Comparison of ENCODE assay signal across 9 cellular contexts in genomic region chr6:52724406-52725121, GRCh38. TPM values are rescaled to one million over a fixed set of nuclear protein-coding genes. Genes with fewer than 3 reads are reported as not detected.
DNase-seq lines count a peak whose midpoint lies in the region; ATAC-seq lines count a peak whose summit lies in the region.
"Had no signal": no experiment of that assay in that cellular context is flagged by ENCODE, and none has a peak within 500 bp of the region (broad histone marks: within the 10 kb centered on the region; RNA-seq: fewer than 3 reads in every experiment).

No MANE protein-coding gene starts in this region.

- H3K27ac ChIP-seq in duodenal mucosa (ENCODE audit: low read depth, low read length) = peak overlapping the region; percentile 67
- H3K27ac ChIP-seq in mesenchymal stem cell (ENCODE audit: low read length, poor library complexity, severe bottlenecking) = no peak overlapping the region

- no peak overlapping the region for H2BK12ac ChIP-seq in mesenchymal stem cell (ENCODE audit: low read length in 2 of 2)

- no peak overlapping the region for H2BK15ac ChIP-seq in mesenchymal stem cell (ENCODE audit: low read depth, poor library complexity, severe bottlenecking)

- H3K9ac ChIP-seq in duodenal mucosa (ENCODE audit: low read depth in 1 of 2, low read length in 2 of 2) (no peak overlapping the region), mesenchymal stem cell (ENCODE audit: low read length) (no peak overlapping the region)

- H3K9me3 ChIP-seq in duodenal mucosa (ENCODE audit: control insufficient read depth in 1 of 2, low read length in 2 of 2) (no peaks in the 10 kb centered on the region), mesenchymal stem cell (ENCODE audit: control insufficient read depth, low read length) (no peaks in the 10 kb centered on the region)

- no peak overlapping the region for H3K14ac ChIP-seq in mesenchymal stem cell (ENCODE audit: low read length in 2 of 2)

- H3K4me2 ChIP-seq in mesenchymal stem cell (ENCODE audit: low read length, poor library complexity, severe bottlenecking) = no peak overlapping the region

- H4K91ac ChIP-seq in mesenchymal stem cell (ENCODE audit: low read length) = no peak overlapping the region

- H3K4ac ChIP-seq in mesenchymal stem cell (ENCODE audit: low read depth in 1 of 2, low read length in 2 of 2) = no peak overlapping the region

- H3K79me1 ChIP-seq in mesenchymal stem cell (replicated peaks; ENCODE audit: low read length, poor library complexity, severe bottlenecking) = no peaks in the 10 kb centered on the region

- 81% methylated on average over 13 of the region's 13 CpGs for WGBS in mesenchymal stem cell

- no peak overlapping the region for H2BK120ac ChIP-seq in mesenchymal stem cell (ENCODE audit: low read depth, low read length)

- no peak overlapping the region for H2BK5ac ChIP-seq in mesenchymal stem cell (ENCODE audit: low read depth, low read length, poor library complexity, severe bottlenecking)

- H3K23ac ChIP-seq in mesenchymal stem cell (ENCODE audit: low read length in 2 of 2) = no peak overlapping the region

- no peaks in the 10 kb centered on the region for H3K36me3 ChIP-seq in duodenal mucosa (ENCODE audit: control insufficient read depth in 1 of 2, insufficient read depth in 2 of 2, low read length in 2 of 2)
- no peaks in the 10 kb centered on the region for H3K36me3 ChIP-seq in mesenchymal stem cell (ENCODE audit: control insufficient read depth in 1 of 2, insufficient read depth in 2 of 2, low read depth in 1 of 2, low read length in 2 of 2)

- DNase-seq in CD1c-positive myeloid dendritic cell (ENCODE audit: extremely low spot score) (peak; percentile 77), NCI-H460 (ENCODE audit: extremely low read depth, low read depth) (peak; percentile 51), mesenchymal stem cell (peak; percentile 69)
- peak; percentile 16 to 27 for DNase-seq in activated CD4-positive, alpha-beta T cell treated with anti-CD3 and anti-CD28 coated beads for 4 hours
- peak; percentile 32 for DNase-seq in stimulated activated CD8-positive, alpha-beta memory T cell treated with anti-CD3 and anti-CD28 coated beads, Interleukin-7, amount 100 ng/mL, for 24 hours (ENCODE audit: low read depth)

- peak; percentile 95 for ATAC-seq in GM19043 (IDR thresholded peaks at IDR 0.05; ENCODE audit: low read depth, unreplicated experiment)
- peak; percentile 99 for ATAC-seq in HG03159 (IDR thresholded peaks at IDR 0.05; ENCODE audit: unreplicated experiment)

- H2AFZ ChIP-seq in mesenchymal stem cell (ENCODE audit: low read depth, low read length) = no peak overlapping the region

- H3K27me3 ChIP-seq in duodenal mucosa (ENCODE audit: control insufficient read depth in 1 of 2, insufficient read depth in 2 of 2, low read length in 2 of 2) (no peaks in the 10 kb centered on the region), mesenchymal stem cell (ENCODE audit: control insufficient read depth in 1 of 2, insufficient read depth in 1 of 2, low read length in 2 of 2) (no peaks in the 10 kb centered on the region)

- H2AK5ac ChIP-seq in mesenchymal stem cell (ENCODE audit: low read length, severe bottlenecking) = no peak overlapping the region

- H4K8ac ChIP-seq in mesenchymal stem cell (ENCODE audit: low read length) = no peak overlapping the region

- H3K4me3 ChIP-seq in duodenal mucosa (ENCODE audit: low read depth in 1 of 2, low read length in 2 of 2) (peak overlapping the region in 1 of 2 donors; percentile 16), mesenchymal stem cell (ENCODE audit: insufficient read depth in 1 of 2, low read depth in 1 of 2, low read length in 2 of 2) (no peak overlapping the region)

- H3K4me1 ChIP-seq in duodenal mucosa (ENCODE audit: control insufficient read depth in 1 of 2, insufficient read depth in 2 of 2, low read length in 2 of 2) (peaks cover 18 to 20% of the 10 kb centered on the region in 2 donors), mesenchymal stem cell (ENCODE audit: control insufficient read depth, insufficient read depth, low read depth, low read length) (no peaks in the 10 kb centered on the region)

- H3K18ac ChIP-seq in mesenchymal stem cell (ENCODE audit: low read depth in 1 of 2, low read length in 2 of 2) = no peak overlapping the region

RNA-seq across cellular contexts. Expression of gene GSTA2, which starts 38.7 kb away (rescaled TPM):
- total RNA-seq in NCI-H460 (2014; rRNA removed; shearing (Covaris generic)) = not detected in 2 replicates
- not detected in 2 replicates for polyA plus RNA-seq in NCI-H460 (2014; cell fraction: nucleus; rRNA removed)
- polyA plus RNA-seq in mesenchymal stem cell (2013, experiment 1 of 2) = not detected
- polyA plus RNA-seq in mesenchymal stem cell (2013, experiment 2 of 2) = not detected
- total RNA-seq: T-helper 1 cell treated with Interleukin-12 subunit alpha and Interleukin-12 subunit beta and Interleukin-4 antibody, amounts not matched to agents 30 ng/mL and 1 ng/mL, for 36 hours had no signal

RNA-seq across cellular contexts. Expression of gene TMEM14A, which starts 53.7 kb away (rescaled TPM):
- total RNA-seq in NCI-H460 (2014; rRNA removed; shearing (Covaris generic)) = 14.4 and 18.6 TPM in 2 replicates
- polyA plus RNA-seq in NCI-H460 (2014; cell fraction: nucleus; rRNA removed) = 34.1 and 39.2 TPM in 2 replicates
- polyA plus RNA-seq in mesenchymal stem cell (2013, experiment 1 of 2) = 28.7 TPM
- polyA plus RNA-seq in mesenchymal stem cell (2013, experiment 2 of 2) = 32.6 TPM

Comparison
In these comparisons a context has a peak if more than half of its experiments do, and no peak if none do; other contexts are left out.
1. DNase-seq: peak in every context shown above with its lines; median percentile 77 in CD1c-positive myeloid dendritic cell; 69 in mesenchymal stem cell; 51 in NCI-H460; 32 in stimulated activated CD8-positive, alpha-beta memory T cell treated with anti-CD3 and anti-CD28 coated beads, Interleukin-7, amount 100 ng/mL, for 24 hours; 22 in activated CD4-positive, alpha-beta T cell treated with anti-CD3 and anti-CD28 coated beads for 4 hours.